ENCODE assay signal across 1 cellular context in the genomic region with DNA sequence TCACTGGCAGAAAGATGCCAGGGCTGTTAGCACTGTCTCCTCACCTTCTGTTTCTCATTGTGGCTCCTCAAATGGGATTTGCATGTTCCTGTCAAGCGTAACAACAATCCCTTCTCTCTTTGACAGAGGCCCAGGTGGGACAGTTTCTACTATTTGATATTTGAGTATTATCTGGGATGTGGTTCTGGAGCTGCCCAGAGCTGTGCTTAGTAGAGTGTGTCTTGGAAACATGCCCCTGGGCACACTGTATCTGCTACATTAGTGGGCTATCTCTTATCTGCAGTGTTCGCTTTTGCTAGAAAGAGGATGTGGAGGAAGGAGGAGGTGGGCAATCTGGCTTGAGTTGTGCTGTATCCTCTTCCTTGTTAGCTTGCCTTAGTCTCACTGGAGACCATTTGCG.
TF ChIP-seq lines count a peak whose summit lies in the region.

No MANE protein-coding gene starts in this region.

TF ChIP-seq in WTC11, 78 proteins besides CTCF, POLR2A, EP300 and RAD21 (continued from another document):
- TF ChIP-seq ZNF512 (CRISPR knock-in tag; IDR thresholded peaks at IDR 0.05; ENCODE audit: borderline replicate concordance): no peak
- no peak for TF ChIP-seq NFYB (CRISPR knock-in tag; conservative IDR thresholded peaks at IDR 0.05; ENCODE audit: low read depth)
